ENCODE assay signal across 9 cellular contexts in the genomic region with DNA sequence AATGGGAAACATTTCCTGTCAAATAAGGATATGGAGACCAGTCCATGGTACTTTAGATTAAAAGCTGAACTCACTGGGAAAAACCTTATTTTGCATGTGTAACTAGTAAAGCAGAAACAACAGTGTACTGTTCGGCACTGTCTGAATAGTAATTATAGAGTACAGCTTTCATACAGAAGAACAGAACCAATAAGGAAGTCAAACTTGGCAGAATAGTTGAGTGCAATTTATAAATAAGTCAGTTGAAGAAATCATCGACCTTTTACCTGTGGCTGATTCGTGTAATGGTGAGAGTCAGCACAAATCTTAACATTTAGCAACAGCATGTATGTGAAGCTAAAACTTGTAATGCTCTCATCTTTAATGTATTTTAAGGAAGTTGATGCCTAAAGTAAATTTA. TPM values are rescaled to one million over a fixed set of nuclear protein-coding genes. Genes with fewer than 3 reads are reported as not detected.
"Had no signal": no experiment of that assay in that cellular context is flagged by ENCODE, and none has a peak within 500 bp of the region (broad histone marks: within the 10 kb centered on the region; RNA-seq: fewer than 3 reads in every experiment).

No MANE protein-coding gene starts in this region.

RNA-seq across cellular contexts. Expression of gene CD8B, which starts 24.3 kb away (rescaled TPM):
- total RNA-seq: activated B cell treated with CpG ODN at 0.5 μM for 24 hours, astrocyte, chondrocyte, dermis microvascular lymphatic vessel endothelial cell, endothelial cell of umbilical vein, fibroblast of lung, fibroblast of villous mesenchyme, glomerular endothelial cell, T-helper 17 cell had no signal
- polyA plus RNA-seq: endothelial cell of umbilical vein, fibroblast of lung had no signal
